In the genomic region with DNA sequence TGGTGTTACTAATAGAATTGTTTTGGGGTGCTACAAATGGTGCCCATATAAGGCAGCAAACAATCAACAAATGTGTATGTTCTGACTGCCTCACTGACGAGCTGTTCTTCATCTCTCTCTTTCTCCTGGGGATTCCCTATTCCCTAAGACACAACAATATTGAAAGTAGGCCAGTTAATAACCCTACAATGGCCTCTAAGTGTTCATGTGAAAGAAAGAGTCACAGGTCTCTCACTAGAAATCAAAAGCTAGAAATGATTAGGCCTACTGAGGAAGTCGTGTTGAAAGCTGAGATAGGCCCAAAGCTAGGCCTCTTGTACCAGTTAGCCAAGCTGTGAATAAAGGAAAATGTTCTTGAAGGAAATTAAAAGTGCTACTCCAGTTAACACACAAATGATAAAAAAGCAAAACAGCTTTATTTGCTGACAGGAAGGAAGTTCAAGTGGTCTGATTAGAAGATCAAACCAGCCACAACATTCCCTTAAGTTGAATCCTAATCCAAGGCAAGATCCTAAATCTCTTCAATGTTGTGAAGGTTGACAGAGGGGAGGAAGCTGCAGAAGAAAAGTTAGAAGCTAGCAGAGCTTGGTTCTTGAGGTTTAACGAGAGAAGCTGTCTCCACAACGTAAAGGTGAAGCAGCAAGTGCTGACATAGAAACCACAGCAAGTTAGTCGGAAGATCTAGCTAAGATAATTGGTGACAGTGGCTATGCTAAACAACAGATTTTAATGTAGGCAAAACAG, we compare ENCODE assay signal across 11 cellular contexts. TPM values are rescaled to one million over a fixed set of nuclear protein-coding genes. Genes with fewer than 3 reads are reported as not detected.
DNase-seq lines count a peak whose midpoint lies in the region; ATAC-seq and TF ChIP-seq lines count a peak whose summit lies in the region.
"Had no signal": no experiment of that assay in that cellular context is flagged by ENCODE, and none has a peak within 500 bp of the region (broad histone marks: within the 10 kb centered on the region; RNA-seq: fewer than 3 reads in every experiment).

No MANE protein-coding gene starts in this region.

- in situ Hi-C loops in GM13976 (cut with MboI; ENCODE audit: low sequenced_read_pairs, unreplicated experiment) = no loop called here

- H3K9me3 ChIP-seq in Peyer's patch = no peaks in the 10 kb centered on the region

- ATAC-seq in activated CD4-positive, CD25-positive, alpha-beta regulatory T cell treated with anti-CD3 and anti-CD28 coated beads, Interleukin-2, amount 50 U/mL, for 24 hours = peak; percentile 74
- peak; percentile 59 for ATAC-seq in stimulated activated naive CD8-positive, alpha-beta T cell treated with anti-CD3 and anti-CD28 coated beads, Interleukin-15, Interleukin-2, amounts not matched to agents 100 U/mL and 50 U/mL, for 24 hours
- no peak for ATAC-seq in GM19452 (IDR thresholded peaks at IDR 0.05; ENCODE audit: unreplicated experiment)
- ATAC-seq: HCT116 had no signal

- TF ChIP-seq CTCF in Peyer's patch (IDR thresholded peaks at IDR 0.05) = no peak
- no peak for TF ChIP-seq CTCF in GM13976 (IDR thresholded peaks at IDR 0.05; ENCODE audit: borderline replicate concordance, control extremely low read depth, extremely low read depth, insufficient read depth, missing control alignments)

- H3K36me3 ChIP-seq in Peyer's patch = no peaks in the 10 kb centered on the region

- no peak for TF ChIP-seq POLR2A in Peyer's patch (IDR thresholded peaks at IDR 0.05)

- H3K4me1 ChIP-seq in Peyer's patch = peaks cover 0 to 57% (median 14%) of the 10 kb centered on the region in 4 donors

- DNase-seq in activated CD4-positive, CD25-positive, alpha-beta regulatory T cell treated with anti-CD3 and anti-CD28 coated beads, Interleukin-2, amount 50 U/mL, for 72 hours = no peak
- DNase-seq in Peyer's patch = no peak
- no peak for DNase-seq in epithelial cell of prostate (ENCODE audit: low read depth, low spot score)
- DNase-seq in stimulated activated naive CD8-positive, alpha-beta T cell treated with anti-CD3 and anti-CD28 coated beads, Interleukin-15, Interleukin-2, amounts not matched to agents 100 U/mL and 50 U/mL, for 24 hours = no peak
- DNase-seq in GM13976 (ENCODE audit: low spot score) = no peak
- no peak for DNase-seq in COR-L47 (lab: John Stamatoyannopoulos, UW)
- DNase-seq: 8988T, cerebellar nuclear complex had no signal

- H3K27ac ChIP-seq in Peyer's patch (peak overlapping the region; percentile 15 to 53 (median 49)), epithelial cell of prostate (peak overlapping the region; percentile 4)

- no peak overlapping the region for H3K4me3 ChIP-seq in Peyer's patch

- H3K27me3 ChIP-seq in Peyer's patch = no peaks in the 10 kb centered on the region

RNA-seq across cellular contexts. Expression of a gene that starts 26.3 kb away (rescaled TPM):
- total RNA-seq in Peyer's patch = 10 to 100 TPM; 36.3 to 78.4 (median 59.7) TPM
